ENCODE assay signal across 14 cellular contexts in genomic region chr15:74431116-74431515, GRCh38. TPM values are rescaled to one million over a fixed set of nuclear protein-coding genes. Genes with fewer than 3 reads are reported as not detected.
DNase-seq lines count a peak whose midpoint lies in the region; ATAC-seq and TF ChIP-seq lines count a peak whose summit lies in the region.
"Had no signal": no experiment of that assay in that cellular context is flagged by ENCODE, and none has a peak within 500 bp of the region (broad histone marks: within the 10 kb centered on the region; RNA-seq: fewer than 3 reads in every experiment).

No MANE protein-coding gene starts in this region.

- no peaks in the 10 kb centered on the region for H3K9me3 Mint-ChIP-seq in activated CD4-positive, alpha-beta memory T cell treated with anti-CD3 and anti-CD28 coated beads for 36 hours
- H3K9me3 Mint-ChIP-seq in activated CD4-positive, alpha-beta memory T cell treated with anti-CD3 and anti-CD28 coated beads, Interleukin-2, amount 10 ng/mL, durations not matched to agents 7 days and 5 days: no peaks in the 10 kb centered on the region
- H3K9me3 Mint-ChIP-seq in stimulated activated effector memory CD8-positive, alpha-beta T cell treated with anti-CD3 and anti-CD28 coated beads, Interleukin-12 subunit alpha, Interleukin-12 subunit beta, amount 100 ng/mL, for 72 hours: no peaks in the 10 kb centered on the region

- CTCF ChIA-PET in activated CD4-positive, alpha-beta memory T cell treated with anti-CD3 and anti-CD28 coated beads for 36 hours (lab: Charles Lee): interaction anchor here (1.0 to 26.9 kb wide), 5 partner anchors 8 to 53 kb away, joined by 3 to 652 read pairs (median 4); no protein-coding TSS in a partner anchor
- CTCF ChIA-PET in activated CD4-positive, alpha-beta memory T cell treated with anti-CD3 and anti-CD28 coated beads, Interleukin-2, amount 10 ng/mL, durations not matched to agents 7 days and 5 days (lab: Charles Lee): interaction anchor here (1.1 to 2.9 kb wide), 4 partner anchors 9 to 55 kb away, joined by 3 to 10 read pairs (median 6); no protein-coding TSS in a partner anchor
- CTCF ChIA-PET in Panc1 (lab: Charles Lee): interaction anchor here (0.6 kb wide), 1 partner anchor 47 kb away, joined by 5 read pairs; no protein-coding TSS in a partner anchor

- in situ Hi-C loops in Panc1 (cut with HindIII; ENCODE audit: low pct_unique_long_range_greater_than_20kb, low sequenced_read_pairs): no loop called here

- H4K20me1 ChIP-seq in hepatocyte (ENCODE audit: insufficient read depth, poor library complexity, severe bottlenecking): no peaks in the 10 kb centered on the region

- peaks cover 5% of the 10 kb centered on the region for H3K79me2 ChIP-seq in hepatocyte

- intact Hi-C loops in activated CD4-positive, alpha-beta memory T cell treated with anti-CD3 and anti-CD28 coated beads for 36 hours (cut with micrococcal nuclease): no loop called here
- intact Hi-C loops in Panc1 (cut with micrococcal nuclease; ENCODE audit: unreplicated experiment) (no loop called here), vagina (cut with DNase I) (no loop called here)

- no peaks in the 10 kb centered on the region for H3K9me2 ChIP-seq in hepatocyte (replicated peaks; ENCODE audit: insufficient read depth)

- DNase-seq in activated CD4-positive, alpha-beta memory T cell treated with anti-CD3 and anti-CD28 coated beads for 36 hours: no peak
- DNase-seq in activated CD4-positive, alpha-beta memory T cell treated with anti-CD3 and anti-CD28 coated beads, Interleukin-2, amount 10 ng/mL, durations not matched to agents 7 days and 5 days: no peak
- no peak for DNase-seq in Panc1 (ENCODE audit: low read depth, low spot score)
- peak; percentile 27 to 44 for DNase-seq in erythroblast (lab: John Stamatoyannopoulos, UW)
- DNase-seq in stimulated activated effector memory CD8-positive, alpha-beta T cell treated with anti-CD3 and anti-CD28 coated beads, Interleukin-12 subunit alpha, Interleukin-12 subunit beta, amount 100 ng/mL, for 72 hours (ENCODE audit: low spot score in 2 of 2): no peak
- no peak for DNase-seq in hepatocyte (ENCODE audit: low spot score)
- DNase-seq in DMS53 treated with DMSO at 0.1 percent for 48 hours (lab: John Stamatoyannopoulos, UW; ENCODE audit: unreplicated experiment): no peak
- DNase-seq in vagina (ENCODE audit: extremely low spot score in 2 of 2): no peak
- DNase-seq: activated CD4-positive, alpha-beta T cell treated with anti-CD3 and anti-CD28 coated beads for 1 hour; esophagus squamous epithelium; islet precursor cell; MG63; NCI-H526; SJCRH30 had no signal

- H3K27ac Mint-ChIP-seq in activated CD4-positive, alpha-beta memory T cell treated with anti-CD3 and anti-CD28 coated beads for 36 hours: peak overlapping the region; percentile 86
- no peak overlapping the region for H3K27ac Mint-ChIP-seq in activated CD4-positive, alpha-beta memory T cell treated with anti-CD3 and anti-CD28 coated beads, Interleukin-2, amount 10 ng/mL, durations not matched to agents 7 days and 5 days
- peak overlapping the region; percentile 60 for H3K27ac Mint-ChIP-seq in stimulated activated effector memory CD8-positive, alpha-beta T cell treated with anti-CD3 and anti-CD28 coated beads, Interleukin-12 subunit alpha, Interleukin-12 subunit beta, amount 100 ng/mL, for 72 hours

- no peak overlapping the region for H2AFZ ChIP-seq in hepatocyte

- ATAC-seq in Panc1: no peak
- no peak for ATAC-seq in stimulated activated effector memory CD8-positive, alpha-beta T cell treated with anti-CD3 and anti-CD28 coated beads, Interleukin-12 subunit alpha, Interleukin-12 subunit beta, amount 100 ng/mL, for 72 hours

- H3K4me1 ChIP-seq in Panc1 (ENCODE audit: control insufficient read depth, insufficient read depth, low read length) (peaks cover 53% of the 10 kb centered on the region), hepatocyte (ENCODE audit: insufficient read depth) (peaks cover 13% of the 10 kb centered on the region), vagina (peaks cover 16% of the 10 kb centered on the region)

- peaks cover 47% of the 10 kb centered on the region for H3K36me3 Mint-ChIP-seq in activated CD4-positive, alpha-beta memory T cell treated with anti-CD3 and anti-CD28 coated beads for 36 hours
- no peaks in the 10 kb centered on the region for H3K36me3 Mint-ChIP-seq in activated CD4-positive, alpha-beta memory T cell treated with anti-CD3 and anti-CD28 coated beads, Interleukin-2, amount 10 ng/mL, durations not matched to agents 7 days and 5 days (ENCODE audit: low read depth)
- H3K36me3 Mint-ChIP-seq in stimulated activated effector memory CD8-positive, alpha-beta T cell treated with anti-CD3 and anti-CD28 coated beads, Interleukin-12 subunit alpha, Interleukin-12 subunit beta, amount 100 ng/mL, for 72 hours: peaks cover 76% of the 10 kb centered on the region

- 78% methylated on average over 1 of the region's 1 CpG for WGBS in hepatocyte (ENCODE audit: low lambda C conversion rate, missing lambda C conversion rate)

- H3K4me2 ChIP-seq in hepatocyte: no peak overlapping the region

- H3K27me3 ChIP-seq in Panc1 (ENCODE audit: control insufficient read depth, insufficient read depth, low read length) (no peaks in the 10 kb centered on the region), hepatocyte (peaks cover 21% of the 10 kb centered on the region), vagina (no peaks in the 10 kb centered on the region)
- H3K27me3 ChIP-seq: MG63 had no signal

- H3K27me3 Mint-ChIP-seq in activated CD4-positive, alpha-beta memory T cell treated with anti-CD3 and anti-CD28 coated beads for 36 hours: no peaks in the 10 kb centered on the region
- H3K27me3 Mint-ChIP-seq in activated CD4-positive, alpha-beta memory T cell treated with anti-CD3 and anti-CD28 coated beads, Interleukin-2, amount 10 ng/mL, durations not matched to agents 7 days and 5 days: peaks cover 4% of the 10 kb centered on the region

- TF ChIP-seq CTCF in Panc1 (IDR thresholded peaks at IDR 0.05) (no peak), hepatocyte (IDR thresholded peaks at IDR 0.05; ENCODE audit: poor library complexity) (no peak), vagina (IDR thresholded peaks at IDR 0.05) (no peak)

- TSS peak; percentile 82 for BruUV-seq in Panc1 (replicated peaks; lab: Mats Ljungman, UMichigan)

- H3K27ac ChIP-seq in Panc1 (ENCODE audit: low read length): no peak overlapping the region
- H3K27ac ChIP-seq in hepatocyte: no peak overlapping the region
- no peak overlapping the region for H3K27ac ChIP-seq in vagina
- H3K27ac ChIP-seq: esophagus squamous epithelium, SJCRH30 had no signal

- H3K4me1 Mint-ChIP-seq in activated CD4-positive, alpha-beta memory T cell treated with anti-CD3 and anti-CD28 coated beads for 36 hours (ENCODE audit: low read depth): peaks cover 75% of the 10 kb centered on the region
- H3K4me1 Mint-ChIP-seq in activated CD4-positive, alpha-beta memory T cell treated with anti-CD3 and anti-CD28 coated beads, Interleukin-2, amount 10 ng/mL, durations not matched to agents 7 days and 5 days: peaks cover 30% of the 10 kb centered on the region
- H3K4me1 Mint-ChIP-seq in stimulated activated effector memory CD8-positive, alpha-beta T cell treated with anti-CD3 and anti-CD28 coated beads, Interleukin-12 subunit alpha, Interleukin-12 subunit beta, amount 100 ng/mL, for 72 hours: peaks cover 89% of the 10 kb centered on the region

- peak; percentile 8 for TF ChIP-seq POLR2A in erythroblast (IDR thresholded peaks at IDR 0.05; ENCODE audit: low read length)
- TF ChIP-seq POLR2A in vagina (IDR thresholded peaks at IDR 0.05): no peak

- POLR2A ChIA-PET in activated CD4-positive, alpha-beta memory T cell treated with anti-CD3 and anti-CD28 coated beads for 36 hours (lab: Charles Lee): interaction anchor here (1.2 to 4.3 kb wide), 4 partner anchors 10 to 46 kb away, joined by 3 to 24 read pairs (median 12); no protein-coding TSS in a partner anchor
- POLR2A ChIA-PET in activated CD4-positive, alpha-beta memory T cell treated with anti-CD3 and anti-CD28 coated beads, Interleukin-2, amount 10 ng/mL, durations not matched to agents 7 days and 5 days (lab: Charles Lee): interaction anchor here (0.7 to 1.5 kb wide), 8 partner anchors 10 to 184 kb away, joined by 3 to 8 read pairs (median 4); partner anchors contain the start of genes ARID3B, CLK3 and UBL7
- POLR2A ChIA-PET in Panc1 (lab: Charles Lee): interaction anchor here (0.6 kb wide), 1 partner anchor 8 kb away, joined by 3 read pairs; no protein-coding TSS in a partner anchor

- H3K9me3 ChIP-seq in Panc1 (ENCODE audit: control insufficient read depth, insufficient read depth, low read depth, low read length) (no peaks in the 10 kb centered on the region), hepatocyte (ENCODE audit: low read depth) (no peaks in the 10 kb centered on the region), vagina (no peaks in the 10 kb centered on the region)
- H3K9me3 ChIP-seq: esophagus squamous epithelium, MG63, SJCRH30 had no signal

- H3K36me3 ChIP-seq in Panc1 (ENCODE audit: control insufficient read depth, insufficient read depth, low read length) (no peaks in the 10 kb centered on the region), hepatocyte (replicated peaks; ENCODE audit: insufficient read depth, low read depth) (no peaks in the 10 kb centered on the region), vagina (no peaks in the 10 kb centered on the region)
- H3K36me3 ChIP-seq: esophagus squamous epithelium, SJCRH30 had no signal

- H3K4me3 Mint-ChIP-seq in activated CD4-positive, alpha-beta memory T cell treated with anti-CD3 and anti-CD28 coated beads for 36 hours: peak overlapping the region; percentile 86
- H3K4me3 Mint-ChIP-seq in activated CD4-positive, alpha-beta memory T cell treated with anti-CD3 and anti-CD28 coated beads, Interleukin-2, amount 10 ng/mL, durations not matched to agents 7 days and 5 days: no peak overlapping the region
- H3K4me3 Mint-ChIP-seq in stimulated activated effector memory CD8-positive, alpha-beta T cell treated with anti-CD3 and anti-CD28 coated beads, Interleukin-12 subunit alpha, Interleukin-12 subunit beta, amount 100 ng/mL, for 72 hours: peak overlapping the region; percentile 85

- H3K4me3 ChIP-seq in Panc1 (ENCODE audit: low read depth in 2 of 2, low read length in 2 of 2) (no peak overlapping the region), hepatocyte (no peak overlapping the region), vagina (no peak overlapping the region)
- H3K4me3 ChIP-seq: MG63, SJCRH30 had no signal

RNA-seq across cellular contexts. Expression of gene SEMA7A, which starts 2.6 kb away (rescaled TPM):
- 10 to 100 TPM; 65.9 to 68.4 TPM for total RNA-seq in activated CD4-positive, alpha-beta memory T cell treated with anti-CD3 and anti-CD28 coated beads for 36 hours
- total RNA-seq in activated CD4-positive, alpha-beta memory T cell treated with anti-CD3 and anti-CD28 coated beads, Interleukin-2, amount 10 ng/mL, durations not matched to agents 7 days and 5 days: 1 to 10 TPM; 3.8 to 4.3 TPM
- total RNA-seq in Panc1 (2021; ENCODE audit: unreplicated experiment) (11.2 TPM), hepatocyte (9.5 and 12.0 TPM in 2 replicates), vagina (3.9 TPM)
- polyA plus RNA-seq in Panc1 (2012; ENCODE audit: insufficient read length): 6.3 TPM
- 2.4 and 4.6 TPM in 2 replicates for polyA plus RNA-seq in hepatocyte

RNA-seq across cellular contexts. Expression of gene UBL7, which starts 29.8 kb away (rescaled TPM):
- total RNA-seq in activated CD4-positive, alpha-beta memory T cell treated with anti-CD3 and anti-CD28 coated beads for 36 hours: 10 to 100 TPM; 52.3 to 58.2 TPM
- 10 to 100 TPM; 54.7 to 61.3 TPM for total RNA-seq in activated CD4-positive, alpha-beta memory T cell treated with anti-CD3 and anti-CD28 coated beads, Interleukin-2, amount 10 ng/mL, durations not matched to agents 7 days and 5 days
- 68.5 TPM for total RNA-seq in Panc1 (2021; ENCODE audit: unreplicated experiment)
- 82.5 TPM for polyA plus RNA-seq in Panc1 (2012; ENCODE audit: insufficient read length)
- 39.2 and 54.6 TPM in 2 replicates for total RNA-seq in hepatocyte
- polyA plus RNA-seq in hepatocyte: 50.9 and 60.2 TPM in 2 replicates
- 39.8 TPM for total RNA-seq in vagina

Comparison
In these comparisons a context has a peak if more than half of its experiments do, and no peak if none do; other contexts are left out.
1. DNase-seq: peak in erythroblast (2 of 2); none in activated CD4-positive, alpha-beta memory T cell treated with anti-CD3 and anti-CD28 coated beads for 36 hours (single experiment), activated CD4-positive, alpha-beta memory T cell treated with anti-CD3 and anti-CD28 coated beads, Interleukin-2, amount 10 ng/mL, durations not matched to agents 7 days and 5 days (single experiment), Panc1 (single experiment), stimulated activated effector memory CD8-positive, alpha-beta T cell treated with anti-CD3 and anti-CD28 coated beads, Interleukin-12 subunit alpha, Interleukin-12 subunit beta, amount 100 ng/mL, for 72 hours (0 of 2), hepatocyte (single experiment), DMS53 treated with DMSO at 0.1 percent for 48 hours (single experiment) and vagina (0 of 2).